1 cellular context compared by ENCODE assay signal in the genomic region with DNA sequence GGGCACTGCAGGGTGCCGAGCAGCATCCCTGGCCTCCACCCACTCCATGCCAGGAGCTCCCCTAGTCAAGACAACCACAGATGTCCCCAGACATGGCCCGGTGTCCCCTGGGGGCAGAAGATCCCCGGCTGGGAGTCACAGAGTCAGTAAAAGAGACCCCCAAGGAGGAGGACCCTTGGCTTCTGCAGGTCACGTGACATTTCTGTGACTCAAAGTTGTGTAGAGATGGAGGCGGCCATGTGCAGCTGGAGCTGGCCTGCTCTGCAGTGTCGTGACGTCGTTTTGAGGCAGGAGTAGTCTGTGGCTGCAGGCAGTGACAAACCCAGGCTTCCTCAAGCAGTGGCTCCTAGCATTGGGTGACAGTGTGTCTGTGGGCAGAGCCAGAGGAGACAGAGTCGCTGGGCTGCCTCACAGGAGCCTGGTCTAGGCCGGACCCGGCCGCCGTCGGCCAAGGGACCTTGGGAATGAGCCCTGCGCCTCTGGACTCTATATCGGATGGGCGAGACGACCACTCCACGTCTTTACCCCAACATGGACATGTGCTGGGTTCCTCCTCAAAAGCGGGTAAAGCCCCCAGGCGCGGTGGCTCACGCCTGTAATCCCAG.
A peak's percentile ranks its signal among the peaks of the same experiment; 100 is the strongest.
TF ChIP-seq lines count a peak whose summit lies in the region.

No MANE protein-coding gene starts in this region.

TF ChIP-seq in HepG2, 621 proteins besides CTCF, POLR2A, EP300 and RAD21:
- TF ChIP-seq NFE2 (CRISPR knock-in tag; IDR thresholded peaks at IDR 0.05) (no peak), RAD51 (IDR thresholded peaks at IDR 0.05; ENCODE audit: borderline replicate concordance) (peak; percentile 86), SIX4 (CRISPR knock-in tag; IDR thresholded peaks at IDR 0.05) (no peak), KDM2A (CRISPR knock-in tag; IDR thresholded peaks at IDR 0.05; ENCODE audit: borderline replicate concordance, low read depth) (peak; percentile 34; the same call in 1 of the 2 replicates), MTA3 (CRISPR knock-in tag; IDR thresholded peaks at IDR 0.05) (no peak), ZNF224 (CRISPR knock-in tag; IDR thresholded peaks at IDR 0.05) (no peak)
- TF ChIP-seq, protein P1, sequence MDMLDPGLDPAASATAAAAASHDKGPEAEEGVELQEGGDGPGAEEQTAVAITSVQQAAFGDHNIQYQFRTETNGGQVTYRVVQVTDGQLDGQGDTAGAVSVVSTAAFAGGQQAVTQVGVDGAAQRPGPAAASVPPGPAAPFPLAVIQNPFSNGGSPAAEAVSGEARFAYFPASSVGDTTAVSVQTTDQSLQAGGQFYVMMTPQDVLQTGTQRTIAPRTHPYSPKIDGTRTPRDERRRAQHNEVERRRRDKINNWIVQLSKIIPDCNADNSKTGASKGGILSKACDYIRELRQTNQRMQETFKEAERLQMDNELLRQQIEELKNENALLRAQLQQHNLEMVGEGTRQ (IDR thresholded peaks at IDR 0.05; ENCODE audit: low read depth, low read length) = peak; percentile 70; the same call in 1 of the 2 replicates
- TF ChIP-seq, protein P1 (CRISPR knock-in tag; IDR thresholded peaks at IDR 0.05; ENCODE audit: borderline replicate concordance) = no peak
